ENCODE assay signal across 21 cellular contexts in genomic region chrX:65862638-65863037, GRCh38.
"Had no signal": no experiment of that assay in that cellular context is flagged by ENCODE, and none has a peak within 500 bp of the region (broad histone marks: within the 10 kb centered on the region; RNA-seq: fewer than 3 reads in every experiment).

No MANE protein-coding gene starts in this region.

- H3K4me2 ChIP-seq: neural progenitor cell had no signal

- FAIRE-seq: colon, frontal cortex, kidney had no signal

- H3K27ac ChIP-seq: dorsolateral prefrontal cortex, neural progenitor cell, prostate gland, right atrium auricular region, stomach, thyroid gland had no signal

- H3K36me3 Mint-ChIP-seq: memory B cell; neural progenitor cell; stimulated activated effector memory CD8-positive, alpha-beta T cell treated with anti-CD3 and anti-CD28 coated beads, Interleukin-12 subunit alpha, Interleukin-12 subunit beta, amount 100 ng/mL, for 72 hours; type B pancreatic cell had no signal

- H3K36me3 ChIP-seq: neural progenitor cell, prostate gland, right atrium auricular region, stomach, thyroid gland had no signal

- H3K9ac ChIP-seq: neural progenitor cell had no signal

- H3K9me3 Mint-ChIP-seq: memory B cell; stimulated activated effector memory CD8-positive, alpha-beta T cell treated with anti-CD3 and anti-CD28 coated beads, Interleukin-12 subunit alpha, Interleukin-12 subunit beta, amount 100 ng/mL, for 72 hours; type B pancreatic cell had no signal

- H3K9me3 ChIP-seq: prostate gland, right atrium auricular region, stomach, thyroid gland had no signal

- DNase-seq: dorsolateral prefrontal cortex; effector CD4-positive, alpha-beta T cell; head of caudate nucleus; kidney; stimulated activated CD4-positive, alpha-beta T cell treated with anti-CD3 and anti-CD28 coated beads, Interleukin-2, amount 100 ng/mL, for 24 hours; stimulated activated CD4-positive, alpha-beta T cell treated with anti-CD3 and anti-CD28 coated beads, Interleukin-4, amount 100 ng/mL, for 24 hours; stimulated activated naive CD4-positive, alpha-beta T cell treated with Interleukin-2 at 50 U/mL for 16 hours; stomach; thyroid gland had no signal

- ATAC-seq: left lobe of liver; sciatic nerve; stimulated activated effector memory CD8-positive, alpha-beta T cell treated with anti-CD3 and anti-CD28 coated beads, Interleukin-12 subunit alpha, Interleukin-12 subunit beta, amount 100 ng/mL, for 72 hours had no signal

- H2AFZ ChIP-seq: neural progenitor cell had no signal

- H3K27me3 ChIP-seq: neural progenitor cell, right atrium auricular region, stomach, thyroid gland had no signal

- H3K4me1 Mint-ChIP-seq: neural progenitor cell had no signal

- H3K27me3 Mint-ChIP-seq: type B pancreatic cell had no signal

- H3K4me3 ChIP-seq: dorsolateral prefrontal cortex, lung, neural progenitor cell, prostate gland, right atrium auricular region, stomach, thyroid gland had no signal

- H3K4me3 Mint-ChIP-seq: memory B cell, nephron, neural progenitor cell, type B pancreatic cell had no signal

- H3K27ac Mint-ChIP-seq: memory B cell; nephron; neural progenitor cell; stimulated activated effector memory CD8-positive, alpha-beta T cell treated with anti-CD3 and anti-CD28 coated beads, Interleukin-12 subunit alpha, Interleukin-12 subunit beta, amount 100 ng/mL, for 72 hours; type B pancreatic cell had no signal

- H3K4me1 ChIP-seq: prostate gland, right atrium auricular region, stomach, thyroid gland had no signal
